15 cellular contexts compared by ENCODE assay signal in the genomic region with DNA sequence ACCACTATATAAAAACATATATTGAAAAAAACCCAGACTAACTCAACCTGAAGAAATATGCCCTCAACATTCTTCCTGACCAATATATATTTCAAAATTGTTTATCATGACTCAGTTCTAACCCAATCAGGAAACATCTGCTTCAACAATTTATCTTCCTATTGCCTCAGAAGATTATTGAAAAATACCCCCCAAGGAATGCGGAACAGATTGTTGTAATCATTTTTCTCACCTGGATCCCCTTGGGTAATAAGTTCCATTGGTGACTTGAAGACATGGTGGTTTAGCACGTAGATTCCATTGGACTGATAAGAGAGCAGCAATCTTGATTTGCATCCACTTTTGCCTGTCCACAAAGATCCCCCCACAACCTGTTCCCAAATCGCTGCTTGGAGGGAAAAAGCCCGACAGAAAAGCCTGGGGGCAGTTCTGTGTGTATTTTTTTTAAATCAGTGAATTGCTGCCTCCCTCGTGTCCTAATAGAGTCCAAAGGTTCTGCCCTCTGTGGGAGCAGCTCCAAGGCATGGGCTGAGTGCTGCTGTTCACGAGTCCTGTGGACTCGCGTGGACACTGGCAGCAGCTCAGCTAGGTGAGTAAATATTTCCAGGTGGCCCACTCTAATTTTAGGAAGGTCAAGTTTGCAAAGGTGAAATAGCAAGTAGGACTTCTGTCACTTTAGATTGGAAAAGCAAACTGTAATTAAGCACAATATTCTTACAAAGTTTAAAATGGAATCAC. TPM values are rescaled to one million over a fixed set of nuclear protein-coding genes. Genes with fewer than 3 reads are reported as not detected.
DNase-seq lines count a peak whose midpoint lies in the region; ATAC-seq and TF ChIP-seq lines count a peak whose summit lies in the region.
"Had no signal": no experiment of that assay in that cellular context is flagged by ENCODE, and none has a peak within 500 bp of the region (broad histone marks: within the 10 kb centered on the region; RNA-seq: fewer than 3 reads in every experiment).

No MANE protein-coding gene starts in this region.

- no peak for TF ChIP-seq CTCF in SK-N-SH (IDR thresholded peaks at IDR 0.05)
- no peak for TF ChIP-seq CTCF in smooth muscle cell (IDR thresholded peaks at IDR 0.05; ENCODE audit: borderline replicate concordance, insufficient read depth, poor library complexity, severe bottlenecking)
- TF ChIP-seq CTCF in sigmoid colon (IDR thresholded peaks at IDR 0.05), result no peak

- H3K4me2 ChIP-seq in SK-N-SH (no peak overlapping the region), smooth muscle cell (peak overlapping the region; percentile 49)
- H3K4me2 ChIP-seq: PC-9 had no signal

- WGBS in SK-N-SH (ENCODE audit: low lambda C conversion rate), result 87% methylated on average over 8 of the region's 8 CpGs
- 90% methylated on average over 8 of the region's 8 CpGs for WGBS in smooth muscle cell (ENCODE audit: low lambda C conversion rate)
- WGBS in sigmoid colon, 2 donors, result 69 to 81% methylated on average over 8 of the region's 8 CpGs

- no peak for TF ChIP-seq POLR2A in sigmoid colon (IDR thresholded peaks at IDR 0.05)
- TF ChIP-seq POLR2A in erythroblast (IDR thresholded peaks at IDR 0.05; ENCODE audit: low read length), result no peak

- H3K4me3 ChIP-seq in SK-N-SH (ENCODE audit: low read depth in 2 of 2, low read length in 1 of 2) (no peak overlapping the region), smooth muscle cell (no peak overlapping the region), sigmoid colon (no peak overlapping the region)
- H3K4me3 ChIP-seq: PC-9 had no signal

- no peaks in the 10 kb centered on the region for H3K27me3 ChIP-seq in SK-N-SH (ENCODE audit: insufficient read depth)
- no peaks in the 10 kb centered on the region for H3K27me3 ChIP-seq in smooth muscle cell (ENCODE audit: low read depth)
- H3K27me3 ChIP-seq in sigmoid colon, result no peaks in the 10 kb centered on the region

- H2AFZ ChIP-seq in SK-N-SH (ENCODE audit: low read depth) (no peak overlapping the region), smooth muscle cell (ENCODE audit: low read depth) (no peak overlapping the region)
- H2AFZ ChIP-seq: PC-9 had no signal

- H3K9me3 ChIP-seq in SK-N-SH, result no peaks in the 10 kb centered on the region
- no peaks in the 10 kb centered on the region for H3K9me3 ChIP-seq in smooth muscle cell (replicated peaks; ENCODE audit: low read depth)
- H3K9me3 ChIP-seq in sigmoid colon, result no peaks in the 10 kb centered on the region

- H3F3A ChIP-seq in SK-N-SH (replicated peaks; ENCODE audit: insufficient read depth), result peaks cover 32% of the 10 kb centered on the region
- peaks cover 3% of the 10 kb centered on the region for H3F3A ChIP-seq in smooth muscle cell (ENCODE audit: low read depth)

- no peak for ATAC-seq in SK-N-SH treated with all-trans-retinoic acid at 6 μM for 48 hours

- TF ChIP-seq RAD21 in SK-N-SH (IDR thresholded peaks at IDR 0.05; ENCODE audit: low read length), result no peak

- H3K36me3 ChIP-seq in SK-N-SH (replicated peaks in 1 of 2; ENCODE audit: control insufficient read depth in 1 of 2, insufficient read depth in 2 of 2, low read length in 1 of 2) (no peaks in the 10 kb centered on the region), smooth muscle cell (ENCODE audit: low read depth) (no peaks in the 10 kb centered on the region), sigmoid colon (no peaks in the 10 kb centered on the region)

- intact Hi-C loops in sigmoid colon (cut with DNase I), result loop anchor here (5.0 to 10.0 kb wide), 3 partner anchors 724 to 946 kb away; no protein-coding TSS in a partner anchor

- no peaks in the 10 kb centered on the region for H4K20me1 ChIP-seq in SK-N-SH (ENCODE audit: insufficient read depth)
- H4K20me1 ChIP-seq in smooth muscle cell (ENCODE audit: low read depth), result no peaks in the 10 kb centered on the region

- H3K9me2 ChIP-seq in SK-N-SH, result no peaks in the 10 kb centered on the region

- CTCF ChIA-PET in SK-N-SH (lab: Yijun Ruan, JAX), result interaction anchor here (1.0 to 11.0 kb wide), 6 partner anchors 14 to 1476 kb away, joined by 3 to 148 read pairs (median 46); no protein-coding TSS in a partner anchor

- H3K79me2 ChIP-seq in SK-N-SH (ENCODE audit: insufficient read depth) (peaks cover 20% of the 10 kb centered on the region; the same call in 1 of the 2 replicates), smooth muscle cell (ENCODE audit: low read depth) (no peaks in the 10 kb centered on the region)

- H3K27ac ChIP-seq in SK-N-SH (ENCODE audit: low read depth in 2 of 2, low read length in 1 of 2) (peak overlapping the region in 1 of 2 experiments; percentile 39; a peak in 2 of 4 replicates), smooth muscle cell (ENCODE audit: low read depth) (peak overlapping the region; percentile 64), sigmoid colon (no peak overlapping the region)
- H3K27ac ChIP-seq: PC-9 had no signal

- H3K9ac ChIP-seq in SK-N-SH, result no peak overlapping the region
- peak overlapping the region; percentile 23 for H3K9ac ChIP-seq in smooth muscle cell (ENCODE audit: low read depth)

- TF ChIP-seq EP300 in SK-N-SH (IDR thresholded peaks at IDR 0.05; ENCODE audit: borderline replicate concordance in 1 of 2, low read depth in 1 of 2, low read length in 1 of 2) (no peak), sigmoid colon (IDR thresholded peaks at IDR 0.05) (no peak)

- POLR2A ChIA-PET in SK-N-SH (lab: Yijun Ruan, JAX), result no interaction called here

- peaks cover 19 to 22% of the 10 kb centered on the region in 2 experiments; a peak in 3 of 4 replicates for H3K4me1 ChIP-seq in SK-N-SH (ENCODE audit: control insufficient read depth in 1 of 2, insufficient read depth in 2 of 2, low read depth in 1 of 2, low read length in 1 of 2)
- H3K4me1 ChIP-seq in smooth muscle cell (ENCODE audit: low read depth), result peaks cover 7% of the 10 kb centered on the region
- peaks cover 0 to 20% (median 12%) of the 10 kb centered on the region in 4 donors for H3K4me1 ChIP-seq in sigmoid colon

- no peak for DNase-seq in SK-N-SH
- DNase-seq in amniotic epithelial cell (ENCODE audit: low read depth), result peak; percentile 70
- peak; percentile 37 for DNase-seq in iris pigment epithelial cell (ENCODE audit: low read depth)
- no peak for DNase-seq in smooth muscle cell (lab: John Stamatoyannopoulos, UW; ENCODE audit: unreplicated experiment)
- no peak for DNase-seq in LoVo (ENCODE audit: low spot score)
- no peak for DNase-seq in sigmoid colon
- no peak for DNase-seq in erythroblast (lab: John Stamatoyannopoulos, UW)
- DNase-seq: C1 segment of cervical spinal cord, H7, NCI-H1417 treated with DMSO at 0.1 percent for 48 hours, NCI-H1930, NCI-H2171 treated with DMSO at 0.1 percent for 48 hours, NCI-H446 treated with DMSO at 0.1 percent for 48 hours had no signal

TF ChIP-seq in SK-N-SH treated with all-trans-retinoic acid at 6 μM for 48 hours, 23 proteins besides CTCF, POLR2A, EP300 and RAD21 (continues in another document):
- TF ChIP-seq, protein P1, sequence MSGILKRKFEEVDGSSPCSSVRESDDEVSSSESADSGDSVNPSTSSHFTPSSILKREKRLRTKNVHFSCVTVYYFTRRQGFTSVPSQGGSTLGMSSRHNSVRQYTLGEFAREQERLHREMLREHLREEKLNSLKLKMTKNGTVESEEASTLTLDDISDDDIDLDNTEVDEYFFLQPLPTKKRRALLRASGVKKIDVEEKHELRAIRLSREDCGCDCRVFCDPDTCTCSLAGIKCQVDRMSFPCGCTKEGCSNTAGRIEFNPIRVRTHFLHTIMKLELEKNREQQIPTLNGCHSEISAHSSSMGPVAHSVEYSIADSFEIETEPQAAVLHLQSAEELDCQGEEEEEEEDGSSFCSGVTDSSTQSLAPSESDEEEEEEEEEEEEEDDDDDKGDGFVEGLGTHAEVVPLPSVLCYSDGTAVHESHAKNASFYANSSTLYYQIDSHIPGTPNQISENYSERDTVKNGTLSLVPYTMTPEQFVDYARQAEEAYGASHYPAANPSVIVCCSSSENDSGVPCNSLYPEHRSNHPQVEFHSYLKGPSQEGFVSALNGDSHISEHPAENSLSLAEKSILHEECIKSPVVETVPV (CRISPR knock-in tag; IDR thresholded peaks at IDR 0.05), result no peak
- TF ChIP-seq BACH2 (CRISPR knock-in tag; IDR thresholded peaks at IDR 0.05; ENCODE audit: borderline replicate concordance) (no peak), RARB (CRISPR knock-in tag; IDR thresholded peaks at IDR 0.05) (no peak), TCF4 (CRISPR knock-in tag; IDR thresholded peaks at IDR 0.05; ENCODE audit: borderline replicate concordance) (no peak), ZC3H10 (CRISPR knock-in tag; IDR thresholded peaks at IDR 0.05) (no peak), ARNTL (CRISPR knock-in tag; IDR thresholded peaks at IDR 0.05; ENCODE audit: borderline replicate concordance, low read depth) (no peak), SNAI2 (CRISPR knock-in tag; IDR thresholded peaks at IDR 0.05) (no peak), GLIS3 (CRISPR knock-in tag; IDR thresholded peaks at IDR 0.05) (no peak), TOX (CRISPR knock-in tag; IDR thresholded peaks at IDR 0.05; ENCODE audit: borderline replicate concordance) (no peak)
- TF ChIP-seq, protein P2, sequence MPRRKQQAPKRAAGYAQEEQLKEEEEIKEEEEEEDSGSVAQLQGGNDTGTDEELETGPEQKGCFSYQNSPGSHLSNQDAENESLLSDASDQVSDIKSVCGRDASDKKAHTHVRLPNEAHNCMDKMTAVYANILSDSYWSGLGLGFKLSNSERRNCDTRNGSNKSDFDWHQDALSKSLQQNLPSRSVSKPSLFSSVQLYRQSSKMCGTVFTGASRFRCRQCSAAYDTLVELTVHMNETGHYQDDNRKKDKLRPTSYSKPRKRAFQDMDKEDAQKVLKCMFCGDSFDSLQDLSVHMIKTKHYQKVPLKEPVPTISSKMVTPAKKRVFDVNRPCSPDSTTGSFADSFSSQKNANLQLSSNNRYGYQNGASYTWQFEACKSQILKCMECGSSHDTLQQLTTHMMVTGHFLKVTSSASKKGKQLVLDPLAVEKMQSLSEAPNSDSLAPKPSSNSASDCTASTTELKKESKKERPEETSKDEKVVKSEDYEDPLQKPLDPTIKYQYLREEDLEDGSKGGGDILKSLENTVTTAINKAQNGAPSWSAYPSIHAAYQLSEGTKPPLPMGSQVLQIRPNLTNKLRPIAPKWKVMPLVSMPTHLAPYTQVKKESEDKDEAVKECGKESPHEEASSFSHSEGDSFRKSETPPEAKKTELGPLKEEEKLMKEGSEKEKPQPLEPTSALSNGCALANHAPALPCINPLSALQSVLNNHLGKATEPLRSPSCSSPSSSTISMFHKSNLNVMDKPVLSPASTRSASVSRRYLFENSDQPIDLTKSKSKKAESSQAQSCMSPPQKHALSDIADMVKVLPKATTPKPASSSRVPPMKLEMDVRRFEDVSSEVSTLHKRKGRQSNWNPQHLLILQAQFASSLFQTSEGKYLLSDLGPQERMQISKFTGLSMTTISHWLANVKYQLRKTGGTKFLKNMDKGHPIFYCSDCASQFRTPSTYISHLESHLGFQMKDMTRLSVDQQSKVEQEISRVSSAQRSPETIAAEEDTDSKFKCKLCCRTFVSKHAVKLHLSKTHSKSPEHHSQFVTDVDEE (CRISPR knock-in tag; IDR thresholded peaks at IDR 0.05), result no peak

RNA-seq across cellular contexts. Expression of a gene that starts 5.9 kb away (rescaled TPM):
- polyA plus RNA-seq in SK-N-SH (2012; rRNA removed), result 81.0 and 110 TPM in 2 replicates
- polyA plus RNA-seq in SK-N-SH (2012; cell fraction: cytosol; rRNA removed), result 68.9 and 78.0 TPM in 2 replicates
- 100 and 120 TPM in 2 replicates for polyA plus RNA-seq in SK-N-SH (2012; cell fraction: nucleus; rRNA removed)
- total RNA-seq in smooth muscle cell, result 257 and 290 TPM in 2 replicates
- 297 and 326 TPM in 2 replicates for polyA plus RNA-seq in smooth muscle cell
- 1 to 10 TPM; 1.1 to 5.5 (median 2.6) TPM for total RNA-seq in sigmoid colon
- 1 to 10 TPM in 1 of 3 donors, under 1 TPM in 2; 0.23 to 1.2 (median 0.66) TPM for polyA plus RNA-seq in sigmoid colon

Comparison
In these comparisons a context has a peak if more than half of its experiments do, and no peak if none do; other contexts are left out.
1. DNase-seq: peak in amniotic epithelial cell (single experiment) and iris pigment epithelial cell (single experiment); none in SK-N-SH (single experiment), smooth muscle cell (single experiment), LoVo (single experiment), sigmoid colon (single experiment) and erythroblast (0 of 2).
2. RNA of a gene that starts 5.9 kb away (polyA plus RNA-seq): 297 to 326 TPM in smooth muscle cell and 68.9 to 120 TPM in SK-N-SH; 0.23 to 1.2 TPM in sigmoid colon; every median in the first group is over 10 times any median in the second.